Comparison of ENCODE assay signal across 8 cellular contexts in the genomic region with DNA sequence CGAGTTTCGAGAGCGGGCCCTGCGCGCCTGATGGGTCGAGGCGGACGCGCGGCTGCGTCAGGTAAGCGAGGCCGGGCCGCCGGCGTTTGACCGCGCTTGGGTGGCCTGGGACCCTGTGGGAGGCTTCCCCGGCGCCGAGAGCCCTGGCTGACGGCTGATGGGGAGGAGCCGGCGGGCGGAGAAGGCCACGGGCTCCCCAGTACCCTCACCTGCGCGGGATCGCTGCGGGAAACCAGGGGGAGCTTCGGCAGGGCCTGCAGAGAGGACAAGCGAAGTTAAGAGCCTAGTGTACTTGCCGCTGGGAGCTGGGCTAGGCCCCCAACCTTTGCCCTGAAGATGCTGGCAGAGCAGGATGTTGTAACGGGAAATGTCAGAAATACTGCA. TPM values are rescaled to one million over a fixed set of nuclear protein-coding genes. Genes with fewer than 3 reads are reported as not detected.
DNase-seq lines count a peak whose midpoint lies in the region; ATAC-seq, FAIRE-seq and TF ChIP-seq lines count a peak whose summit lies in the region.
"Not testable (repeated sequence)": the region's sequence is repeated elsewhere in the genome, so short reads cannot be mapped to it uniquely, and the experiment has no call there.

No MANE protein-coding gene starts in this region.

- TF ChIP-seq RAD21 in K562 (CRISPR knock-in tag; conservative IDR thresholded peaks at IDR 0.05 in 1 of 2, IDR thresholded peaks at IDR 0.05 in 1 of 2): not testable (repeated sequence)

- H3K4me3 ChIP-seq in GM08714 (ENCODE audit: low read length) (peak overlapping the region; percentile 45; the same call in 1 of the 2 replicates), H7 (ENCODE audit: insufficient read depth, low read depth, low read length) (peak overlapping the region; percentile 26; the same call in 1 of the 2 replicates), K562 (peak overlapping the region; percentile 33), cardiac muscle cell (peak overlapping the region; percentile 32), lower lobe of right lung (peak overlapping the region; percentile 43), skeletal muscle cell (ENCODE audit: low read depth, low read length) (peak overlapping the region; percentile 24), upper lobe of right lung (peak overlapping the region; percentile 43)

- H3K9ac ChIP-seq in K562 (ENCODE audit: insufficient read depth in 1 of 2, low read depth in 2 of 2, low read length in 2 of 2): not testable (repeated sequence)

- not testable (repeated sequence) for H2AFZ ChIP-seq in K562 (ENCODE audit: low read depth, low read length)

- not testable (repeated sequence) for H3K27me3 ChIP-seq in H7 (ENCODE audit: control insufficient read depth, insufficient read depth, low read length); K562 (ENCODE audit: control insufficient read depth in 2 of 2, insufficient read depth in 2 of 2, low read length in 2 of 2); cardiac muscle cell; lower lobe of right lung (ENCODE audit: low read depth); upper lobe of right lung

- FAIRE-seq in K562 (lab: Jason Lieb, UNC): not testable (repeated sequence)

- not testable (repeated sequence) for TF ChIP-seq EP300 in K562 (IDR thresholded peaks at IDR 0.05; ENCODE audit: low read length)

- TF ChIP-seq POLR2A in K562 (conservative IDR thresholded peaks at IDR 0.05): not testable (repeated sequence)

- not testable (repeated sequence) for TF ChIP-seq CTCF in RWPE1 (conservative IDR thresholded peaks at IDR 0.05; ENCODE audit: low read depth); K562 (IDR thresholded peaks at IDR 0.05 in 2 of 3, conservative IDR thresholded peaks at IDR 0.05 in 1 of 3; ENCODE audit: insufficient read depth in 2 of 3, low read depth in 1 of 3, low read length in 3 of 3); cardiac muscle cell (IDR thresholded peaks at IDR 0.05; ENCODE audit: low read depth, low read length); lower lobe of right lung (IDR thresholded peaks at IDR 0.05); upper lobe of right lung (IDR thresholded peaks at IDR 0.05)

- H3K4me2 ChIP-seq in K562 (ENCODE audit: insufficient read depth, low read length): not testable (repeated sequence)

- not testable (repeated sequence) for H3K9me3 ChIP-seq in K562 (replicated peaks; ENCODE audit: control insufficient read depth, insufficient read depth, low read depth, low read length); cardiac muscle cell (ENCODE audit: low read depth); lower lobe of right lung; upper lobe of right lung

- in situ Hi-C loops in K562 (cut with MboI): not testable (repeated sequence)

- not testable (repeated sequence) for H3K9me1 ChIP-seq in K562 (ENCODE audit: control insufficient read depth, insufficient read depth, low read length)

- WGBS in K562 (ENCODE audit: insufficient coverage, low coverage, missing lambda C conversion rate): no CpG with 5 or more reads among the region's 34 CpGs

- ATAC-seq in K562, lower lobe of right lung, upper lobe of right lung: not testable (repeated sequence)

- BruUV-seq in K562 (replicated peaks; lab: Mats Ljungman, UMichigan): not testable (repeated sequence)

- not testable (repeated sequence) for H4K20me1 ChIP-seq in K562 (replicated peaks; ENCODE audit: control insufficient read depth, insufficient read depth, low read length)

- peak overlapping the region; percentile 56 for H3K27ac ChIP-seq in RWPE1
- not testable (repeated sequence) for H3K27ac ChIP-seq in K562 (ENCODE audit: extremely low read depth, low read depth, low read length); cardiac muscle cell
- H3K27ac ChIP-seq in lower lobe of right lung: peak overlapping the region; percentile 69
- peak overlapping the region; percentile 55 for H3K27ac ChIP-seq in upper lobe of right lung

- intact Hi-C loops in K562 (cut with micrococcal nuclease); lower lobe of right lung (cut with DNase I); upper lobe of right lung (cut with DNase I): not testable (repeated sequence)

- H3K4me1 ChIP-seq in K562 (replicated peaks in 1 of 2; ENCODE audit: control insufficient read depth in 2 of 2, insufficient read depth in 2 of 2, low read length in 2 of 2); cardiac muscle cell (ENCODE audit: low read depth); lower lobe of right lung; upper lobe of right lung: not testable (repeated sequence)

- not testable (repeated sequence) for H3K36me3 ChIP-seq in H7 (replicated peaks; ENCODE audit: control insufficient read depth, insufficient read depth, low read length); K562 (ENCODE audit: control insufficient read depth, insufficient read depth, low read length); cardiac muscle cell; lower lobe of right lung; upper lobe of right lung

- not testable (repeated sequence) for H3K79me2 ChIP-seq in K562 (ENCODE audit: control insufficient read depth, insufficient read depth, low read length)

- CTCF ChIA-PET in RWPE1 (lab: Yijun Ruan, JAX); K562 (lab: Yijun Ruan, JAX; ENCODE audit: low intra/inter-chr PET ratio): not testable (repeated sequence)

- DNase-seq in H7; RWPE1 (ENCODE audit: low spot score); K562 (ENCODE audit: extremely low read depth in 1 of 4, low spot score in 3 of 4); cardiac muscle cell (ENCODE audit: low read depth in 1 of 2, low spot score in 1 of 2); lower lobe of right lung; skeletal muscle cell (ENCODE audit: low read depth); upper lobe of right lung: not testable (repeated sequence)

- POLR2A ChIA-PET in RWPE1 (lab: Yijun Ruan, JAX; ENCODE audit: low non-redundant PET); K562 (lab: Yijun Ruan, JAX): not testable (repeated sequence)

RNA-seq across cellular contexts. Expression of a gene that starts 57.3 kb away (rescaled TPM):
- total RNA-seq in H7 (2014; rRNA removed; shearing (Covaris generic)): 0.15 TPM in 1 of 2 replicates, not detected in the other
- total RNA-seq in K562 (2011; cell fraction: chromatin; rRNA removed; ENCODE audit: low replicate concordance): 0.62 and 0.67 TPM in 2 replicates
- 0.17 and 0.39 TPM in 2 replicates for total RNA-seq in K562 (2011; cell fraction: nucleolus; rRNA removed)
- total RNA-seq in K562 (2011; cell fraction: nucleoplasm; rRNA removed): 0.29 and 0.69 TPM in 2 replicates
- 0.04 TPM in 1 of 2 replicates, not detected in the other for total RNA-seq in K562 (2014; rRNA removed)
- total RNA-seq in K562 (2014; rRNA removed; fragmentation: Illumina TruSeq; extraction: Trizol): 0.10 TPM in 1 of 2 replicates, not detected in the other
- 0.07 TPM in 1 of 2 replicates, not detected in the other for total RNA-seq in K562 (2015; rRNA removed; fragmentation: Illumina TruSeq; extraction: Trizol)
- 0.04 and 0.11 TPM in 2 replicates for total RNA-seq in K562 (2021)
- 0.05 TPM in 1 of 2 replicates, not detected in the other for polyA plus RNA-seq in K562 (2011; rRNA removed)
- not detected in 2 replicates for polyA plus RNA-seq in K562 (2011; cell fraction: cytosol; rRNA removed)
- polyA plus RNA-seq in K562 (2011; cell fraction: nucleus; rRNA removed): 0.23 and 0.38 TPM in 2 replicates
- polyA plus RNA-seq in K562 (2012): 0.09 and 0.50 TPM in 2 replicates
- polyA plus RNA-seq in K562 (2014; fragmentation: Illumina TruSeq; extraction: Trizol): 0.12 TPM in 1 of 2 replicates, not detected in the other
- under 1 TPM in 1 of 2 experiments, not detected in 1; 0.01 TPM for polyA plus RNA-seq in K562 (2014; fragmentation: Nextera tagmentation; extraction: Ambion mirVana)
- polyA plus RNA-seq in K562 (2014; rRNA removed): 0.04 and 0.36 TPM in 2 replicates
- polyA minus RNA-seq in K562 (2011; rRNA and poly(A)+ RNA removed): 0.21 TPM in 1 of 2 replicates, not detected in the other
- polyA minus RNA-seq in K562 (2011; cell fraction: cytosol; rRNA and poly(A)+ RNA removed): not detected in 2 replicates
- not detected in 2 replicates for polyA minus RNA-seq in K562 (2011; cell fraction: nucleus; rRNA and poly(A)+ RNA removed)
- total RNA-seq in cardiac muscle cell: 1.7 and 5.9 TPM in 2 replicates
- polyA plus RNA-seq in cardiac muscle cell: 0.50 and 0.54 TPM in 2 replicates
- total RNA-seq in lower lobe of right lung: 5.1 TPM
- total RNA-seq in upper lobe of right lung: 5.3 TPM
